ENCODE assay signal across 19 cellular contexts in the genomic region with DNA sequence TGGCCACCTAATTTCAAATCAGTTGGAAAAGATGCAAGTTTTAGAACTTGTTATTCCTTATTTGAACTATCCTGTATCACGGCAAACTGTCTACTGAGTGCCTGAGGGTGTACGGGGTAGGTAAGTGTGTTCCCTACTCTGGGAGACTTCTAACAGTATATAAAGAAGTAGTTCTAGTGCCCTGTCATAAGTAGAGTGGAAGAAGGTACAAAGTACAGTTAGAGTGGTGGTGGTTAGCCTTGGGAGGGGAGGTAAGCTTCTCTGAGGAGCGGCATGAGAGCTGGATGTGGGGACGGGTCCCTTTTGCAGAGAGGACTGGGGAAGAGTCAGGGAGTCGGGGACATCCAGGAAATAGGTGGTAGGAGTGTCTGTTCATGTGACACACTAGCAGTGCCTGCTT. TPM values are rescaled to one million over a fixed set of nuclear protein-coding genes. Genes with fewer than 3 reads are reported as not detected.
DNase-seq lines count a peak whose midpoint lies in the region; ATAC-seq and TF ChIP-seq lines count a peak whose summit lies in the region.
"Had no signal": no experiment of that assay in that cellular context is flagged by ENCODE, and none has a peak within 500 bp of the region (broad histone marks: within the 10 kb centered on the region; RNA-seq: fewer than 3 reads in every experiment).

No MANE protein-coding gene starts in this region.

- no peak overlapping the region for H3K4me3 ChIP-seq in CD8-positive, alpha-beta T cell (ENCODE audit: low read depth, low read length)
- H3K4me3 ChIP-seq in hepatocyte = no peak overlapping the region
- H3K4me3 ChIP-seq: BLaER1 treated with 17β-estradiol and CSF1 and Interleukin-3, amounts not matched to agents 10 nM and 100 nM; sigmoid colon had no signal

- no peaks in the 10 kb centered on the region for H3K79me2 ChIP-seq in hepatocyte

- H3K9me2 ChIP-seq in hepatocyte (replicated peaks; ENCODE audit: insufficient read depth) = no peaks in the 10 kb centered on the region

- no peak for TF ChIP-seq CTCF in CD8-positive, alpha-beta T cell (IDR thresholded peaks at IDR 0.05)
- TF ChIP-seq CTCF in hepatocyte (IDR thresholded peaks at IDR 0.05; ENCODE audit: poor library complexity) = no peak
- no peak for TF ChIP-seq CTCF in progenitor cell of endocrine pancreas (IDR thresholded peaks at IDR 0.05; ENCODE audit: unreplicated experiment)

- intact Hi-C loops in CD8-positive, alpha-beta T cell (cut with DNase I, micrococcal nuclease) = loop anchor here (5.0 kb wide), 1 partner anchor 45 kb away; no protein-coding TSS in a partner anchor
- intact Hi-C loops in activated T-helper 1 cell treated with anti-CD3 and anti-CD28 coated beads, Interleukin-12 subunit alpha, Interleukin-12 subunit beta, Interleukin-2, Interleukin-4 antibody, amounts not matched to agents 30 ng/mL and 10 ng/mL and 1 ng/mL, durations not matched to agents 14 hours and 24 hours and 36 hours (cut with micrococcal nuclease) = loop anchor here (5.0 kb wide), 1 partner anchor 50 kb away; a partner anchor contains a TSS

- H3K4me2 ChIP-seq in hepatocyte = peak overlapping the region; percentile 44

- CTCF ChIA-PET in CD8-positive, alpha-beta T cell (lab: Charles Lee) = interaction anchor here (1.0 to 20.8 kb wide), 7 partner anchors 19 to 349 kb away, joined by 3 to 847 read pairs (median 5); a partner anchor contains a TSS
- CTCF ChIA-PET in T-cell (lab: Charles Lee) = interaction anchor here (0.6 to 8.5 kb wide), 6 partner anchors 14 to 46 kb away, joined by 3 to 158 read pairs (median 4); no protein-coding TSS in a partner anchor

- no peak overlapping the region for H3K27ac ChIP-seq in CD8-positive, alpha-beta T cell (ENCODE audit: low read depth, low read length)
- H3K27ac ChIP-seq in hepatocyte = peak overlapping the region; percentile 67
- H3K27ac ChIP-seq: sigmoid colon had no signal

- H4K20me1 ChIP-seq in hepatocyte (ENCODE audit: insufficient read depth, poor library complexity, severe bottlenecking) = no peaks in the 10 kb centered on the region

- H3K27me3 ChIP-seq in CD8-positive, alpha-beta T cell (ENCODE audit: insufficient read depth, low read length) = no peaks in the 10 kb centered on the region
- no peaks in the 10 kb centered on the region for H3K27me3 ChIP-seq in hepatocyte
- H3K27me3 ChIP-seq: BLaER1 treated with 17β-estradiol and CSF1 and Interleukin-3, amounts not matched to agents 10 nM and 100 nM; sigmoid colon had no signal

- no peak overlapping the region for H2AFZ ChIP-seq in hepatocyte

- H3K27ac Mint-ChIP-seq in CD8-positive, alpha-beta T cell = peak overlapping the region; percentile 87
- H3K27ac Mint-ChIP-seq in T-cell = peak overlapping the region; percentile 77 to 87
- peak overlapping the region; percentile 91 for H3K27ac Mint-ChIP-seq in progenitor cell of endocrine pancreas
- no peak overlapping the region for H3K27ac Mint-ChIP-seq in activated T-helper 1 cell treated with anti-CD3 and anti-CD28 coated beads, Interleukin-12 subunit alpha, Interleukin-12 subunit beta, Interleukin-2, Interleukin-4 antibody, amounts not matched to agents 30 ng/mL and 10 ng/mL and 1 ng/mL, durations not matched to agents 14 hours and 24 hours and 36 hours
- H3K27ac Mint-ChIP-seq: T-helper 17 cell had no signal

- no peaks in the 10 kb centered on the region for H3K9me3 Mint-ChIP-seq in CD8-positive, alpha-beta T cell
- H3K9me3 Mint-ChIP-seq in T-cell (no peaks in the 10 kb centered on the region), progenitor cell of endocrine pancreas (ENCODE audit: low read depth) (peaks cover 3% of the 10 kb centered on the region)
- no peaks in the 10 kb centered on the region for H3K9me3 Mint-ChIP-seq in activated T-helper 1 cell treated with anti-CD3 and anti-CD28 coated beads, Interleukin-12 subunit alpha, Interleukin-12 subunit beta, Interleukin-2, Interleukin-4 antibody, amounts not matched to agents 30 ng/mL and 10 ng/mL and 1 ng/mL, durations not matched to agents 14 hours and 24 hours and 36 hours

- no peaks in the 10 kb centered on the region for H3K9me3 ChIP-seq in CD8-positive, alpha-beta T cell (ENCODE audit: low read length)
- H3K9me3 ChIP-seq in hepatocyte (ENCODE audit: low read depth) = no peaks in the 10 kb centered on the region
- H3K9me3 ChIP-seq: sigmoid colon had no signal

- no peak overlapping the region for H3K4me3 Mint-ChIP-seq in CD8-positive, alpha-beta T cell
- H3K4me3 Mint-ChIP-seq in T-cell = peak overlapping the region in 1 of 3 donors; percentile 29
- no peak overlapping the region for H3K4me3 Mint-ChIP-seq in progenitor cell of endocrine pancreas (ENCODE audit: low read depth)
- no peak overlapping the region for H3K4me3 Mint-ChIP-seq in activated T-helper 1 cell treated with anti-CD3 and anti-CD28 coated beads, Interleukin-12 subunit alpha, Interleukin-12 subunit beta, Interleukin-2, Interleukin-4 antibody, amounts not matched to agents 30 ng/mL and 10 ng/mL and 1 ng/mL, durations not matched to agents 14 hours and 24 hours and 36 hours
- H3K4me3 Mint-ChIP-seq: T-helper 17 cell had no signal

- WGBS in hepatocyte (ENCODE audit: low lambda C conversion rate, missing lambda C conversion rate) = 79% methylated on average over 5 of the region's 5 CpGs

- H3K36me3 Mint-ChIP-seq in CD8-positive, alpha-beta T cell = peaks cover 33% of the 10 kb centered on the region
- H3K36me3 Mint-ChIP-seq in T-cell (peaks cover 11% of the 10 kb centered on the region), progenitor cell of endocrine pancreas (ENCODE audit: insufficient read depth) (peaks cover 15% of the 10 kb centered on the region)
- peaks cover 25% of the 10 kb centered on the region for H3K36me3 Mint-ChIP-seq in activated T-helper 1 cell treated with anti-CD3 and anti-CD28 coated beads, Interleukin-12 subunit alpha, Interleukin-12 subunit beta, Interleukin-2, Interleukin-4 antibody, amounts not matched to agents 30 ng/mL and 10 ng/mL and 1 ng/mL, durations not matched to agents 14 hours and 24 hours and 36 hours (ENCODE audit: low read depth)

- DNase-seq in CD8-positive, alpha-beta T cell = no peak
- DNase-seq in T-cell (no peak), hepatocyte (ENCODE audit: low spot score) (no peak), progenitor cell of endocrine pancreas (ENCODE audit: low spot score, unreplicated experiment) (no peak), SW480 (ENCODE audit: low spot score) (no peak)
- no peak for DNase-seq in activated T-helper 1 cell treated with anti-CD3 and anti-CD28 coated beads, Interleukin-12 subunit alpha, Interleukin-12 subunit beta, Interleukin-2, Interleukin-4 antibody, amounts not matched to agents 30 ng/mL and 10 ng/mL and 1 ng/mL, durations not matched to agents 14 hours and 24 hours and 36 hours (ENCODE audit: low spot score)
- DNase-seq: anterior cingulate cortex, DMS53, GOT3, hippocampal formation, kidney, mesenchymal stem cell, NCI-H2107, NCI-H526 treated with DMSO at 0.1 percent for 48 hours, SIG-M5, sigmoid colon, T-helper 17 cell had no signal

- POLR2A ChIA-PET in CD8-positive, alpha-beta T cell (lab: Charles Lee) = interaction anchor here (0.8 to 1.6 kb wide), 5 partner anchors 16 to 63 kb away, joined by 3 to 7 read pairs (median 4); no protein-coding TSS in a partner anchor
- POLR2A ChIA-PET in T-cell (lab: Charles Lee) = interaction anchor here in 1 of 2 donors (0.7 kb wide), 1 partner anchor 30 kb away, joined by 4 read pairs; no protein-coding TSS in a partner anchor

- no peaks in the 10 kb centered on the region for H3K27me3 Mint-ChIP-seq in CD8-positive, alpha-beta T cell (ENCODE audit: low read depth)
- no peaks in the 10 kb centered on the region for H3K27me3 Mint-ChIP-seq in T-cell
- H3K27me3 Mint-ChIP-seq in progenitor cell of endocrine pancreas = no peaks in the 10 kb centered on the region
- no peaks in the 10 kb centered on the region for H3K27me3 Mint-ChIP-seq in activated T-helper 1 cell treated with anti-CD3 and anti-CD28 coated beads, Interleukin-12 subunit alpha, Interleukin-12 subunit beta, Interleukin-2, Interleukin-4 antibody, amounts not matched to agents 30 ng/mL and 10 ng/mL and 1 ng/mL, durations not matched to agents 14 hours and 24 hours and 36 hours (ENCODE audit: insufficient read depth)
- H3K27me3 Mint-ChIP-seq: T-helper 17 cell had no signal

- peaks cover 72% of the 10 kb centered on the region for H3K4me1 ChIP-seq in CD8-positive, alpha-beta T cell (ENCODE audit: insufficient read depth, low read length)
- no peaks in the 10 kb centered on the region for H3K4me1 ChIP-seq in hepatocyte (ENCODE audit: insufficient read depth)

- no peak for ATAC-seq in CD8-positive, alpha-beta T cell
- no peak for ATAC-seq in T-cell (replicated peaks in 1 of 4)
- no peak for ATAC-seq in GM18511 (IDR thresholded peaks at IDR 0.05; ENCODE audit: unreplicated experiment)
- ATAC-seq: T-helper 17 cell had no signal

- peaks cover 7% of the 10 kb centered on the region for H3K36me3 ChIP-seq in CD8-positive, alpha-beta T cell (ENCODE audit: insufficient read depth, low read length)
- H3K36me3 ChIP-seq in hepatocyte (replicated peaks; ENCODE audit: insufficient read depth, low read depth) = no peaks in the 10 kb centered on the region

- H3K4me1 Mint-ChIP-seq in CD8-positive, alpha-beta T cell (ENCODE audit: low read depth) = peaks cover 76% of the 10 kb centered on the region
- peaks cover 74 to 83% (median 74%) of the 10 kb centered on the region in 3 donors for H3K4me1 Mint-ChIP-seq in T-cell
- peaks cover 1% of the 10 kb centered on the region for H3K4me1 Mint-ChIP-seq in progenitor cell of endocrine pancreas (ENCODE audit: low read depth)
- peaks cover 47% of the 10 kb centered on the region for H3K4me1 Mint-ChIP-seq in activated T-helper 1 cell treated with anti-CD3 and anti-CD28 coated beads, Interleukin-12 subunit alpha, Interleukin-12 subunit beta, Interleukin-2, Interleukin-4 antibody, amounts not matched to agents 30 ng/mL and 10 ng/mL and 1 ng/mL, durations not matched to agents 14 hours and 24 hours and 36 hours (ENCODE audit: low read depth)

RNA-seq across cellular contexts. Expression of a gene that starts 48.5 kb away (rescaled TPM):
- 100 to 1,000 TPM; 209 to 244 TPM for total RNA-seq in CD8-positive, alpha-beta T cell
- total RNA-seq in T-cell (100 to 1,000 TPM; 143 to 254 (median 163) TPM), hepatocyte (14.2 and 15.2 TPM in 2 replicates), progenitor cell of endocrine pancreas (49.5 and 55.1 TPM in 2 replicates)
- polyA plus RNA-seq in hepatocyte = 13.6 and 14.3 TPM in 2 replicates
- total RNA-seq in activated T-helper 1 cell treated with anti-CD3 and anti-CD28 coated beads, Interleukin-12 subunit alpha, Interleukin-12 subunit beta, Interleukin-2, Interleukin-4 antibody, amounts not matched to agents 30 ng/mL and 10 ng/mL and 1 ng/mL, durations not matched to agents 14 hours and 24 hours and 36 hours = 42.5 and 43.7 TPM in 2 replicates
